Comparison of ENCODE assay signal across 12 cellular contexts in genomic region chr12:111439657-111440151, GRCh38. TPM values are rescaled to one million over a fixed set of nuclear protein-coding genes. Genes with fewer than 3 reads are reported as not detected.
DNase-seq lines count a peak whose midpoint lies in the region; ATAC-seq and TF ChIP-seq lines count a peak whose summit lies in the region.
"Had no signal": no experiment of that assay in that cellular context is flagged by ENCODE, and none has a peak within 500 bp of the region (broad histone marks: within the 10 kb centered on the region; RNA-seq: fewer than 3 reads in every experiment).

No MANE protein-coding gene starts in this region.

- TF ChIP-seq POLR2A in sigmoid colon (IDR thresholded peaks at IDR 0.05): no peak

- TF ChIP-seq CTCF in sigmoid colon (IDR thresholded peaks at IDR 0.05): no peak

- no peaks in the 10 kb centered on the region for H3K27me3 Mint-ChIP-seq in effector memory CD8-positive, alpha-beta T cell
- H3K27me3 Mint-ChIP-seq: activated CD4-positive, alpha-beta T cell treated with anti-CD3 and anti-CD28 coated beads, Interleukin-2, amount 10 ng/mL, durations not matched to agents 24 days and 14 days had no signal

- ATAC-seq in effector memory CD8-positive, alpha-beta T cell (replicated peaks): no peak
- no peak for ATAC-seq in GM18907 (IDR thresholded peaks at IDR 0.05; ENCODE audit: unreplicated experiment)

- no peak overlapping the region for H3K4me3 ChIP-seq in sigmoid colon

- peaks cover 67% of the 10 kb centered on the region for H3K36me3 Mint-ChIP-seq in effector memory CD8-positive, alpha-beta T cell (ENCODE audit: insufficient read depth)

- peak overlapping the region; percentile 96 to 100 for H3K27ac Mint-ChIP-seq in effector memory CD8-positive, alpha-beta T cell

- TF ChIP-seq EP300 in sigmoid colon (IDR thresholded peaks at IDR 0.05): no peak

- peak overlapping the region; percentile 34 to 46 (median 38) for H3K27ac ChIP-seq in sigmoid colon
- H3K27ac ChIP-seq: 22Rv1 had no signal

- H3K4me1 ChIP-seq in sigmoid colon: peaks cover 0 to 52% (median 33%) of the 10 kb centered on the region in 4 donors

- H3K9me3 Mint-ChIP-seq in effector memory CD8-positive, alpha-beta T cell: no peaks in the 10 kb centered on the region
- H3K9me3 Mint-ChIP-seq: activated CD4-positive, alpha-beta T cell treated with anti-CD3 and anti-CD28 coated beads, Interleukin-2, amount 10 ng/mL, durations not matched to agents 24 days and 14 days had no signal

- H3K36me3 ChIP-seq in sigmoid colon: peaks cover 0 to 26% (median 6%) of the 10 kb centered on the region in 4 donors

- H3K9me3 ChIP-seq in sigmoid colon: no peaks in the 10 kb centered on the region

- DNase-seq in DMS 273 (lab: John Stamatoyannopoulos, UW; ENCODE audit: unreplicated experiment) (peak; percentile 16), DMS 273 treated with DMSO at 0.1 percent for 48 hours (lab: John Stamatoyannopoulos, UW) (no peak), NCI-H524 (lab: John Stamatoyannopoulos, UW) (peak; percentile 62 to 87), sigmoid colon (peak; percentile 58), C1 segment of cervical spinal cord (lab: John Stamatoyannopoulos, UW) (no peak), retina (no peak)
- no peak for DNase-seq in effector memory CD8-positive, alpha-beta T cell
- DNase-seq: activated CD4-positive, alpha-beta T cell treated with anti-CD3 and anti-CD28 coated beads, Interleukin-2, amount 10 ng/mL, durations not matched to agents 24 days and 14 days; MM.1S; NCI-H526 had no signal

- 80 to 81% methylated on average over 5 of the region's 5 CpGs for WGBS in sigmoid colon, 2 donors

- intact Hi-C loops in sigmoid colon (cut with DNase I): no loop called here

- peak overlapping the region; percentile 49 to 94 for H3K4me3 Mint-ChIP-seq in effector memory CD8-positive, alpha-beta T cell
- H3K4me3 Mint-ChIP-seq: activated CD4-positive, alpha-beta T cell treated with anti-CD3 and anti-CD28 coated beads, Interleukin-2, amount 10 ng/mL, durations not matched to agents 24 days and 14 days had no signal

- peaks cover 84 to 86% of the 10 kb centered on the region in 2 donors for H3K4me1 Mint-ChIP-seq in effector memory CD8-positive, alpha-beta T cell (ENCODE audit: low read depth in 2 of 2)

- no peaks in the 10 kb centered on the region for H3K27me3 ChIP-seq in sigmoid colon

RNA-seq across cellular contexts. Expression of gene SH2B3, which starts 34.0 kb away (rescaled TPM):
- total RNA-seq in sigmoid colon: 10 to 100 TPM; 13.2 to 32.5 (median 14.9) TPM
- polyA plus RNA-seq in sigmoid colon: 10 to 100 TPM; 10.4 to 14.1 (median 12.0) TPM

Comparison
In these comparisons a context has a peak if more than half of its experiments do, and no peak if none do; other contexts are left out.
1. DNase-seq: peak in DMS 273 (single experiment), NCI-H524 (2 of 2) and sigmoid colon (single experiment); none in DMS 273 treated with DMSO at 0.1 percent for 48 hours (single experiment), effector memory CD8-positive, alpha-beta T cell (0 of 3), C1 segment of cervical spinal cord (0 of 14) and retina (single experiment).